8 cellular contexts compared by ENCODE assay signal in the genomic region with DNA sequence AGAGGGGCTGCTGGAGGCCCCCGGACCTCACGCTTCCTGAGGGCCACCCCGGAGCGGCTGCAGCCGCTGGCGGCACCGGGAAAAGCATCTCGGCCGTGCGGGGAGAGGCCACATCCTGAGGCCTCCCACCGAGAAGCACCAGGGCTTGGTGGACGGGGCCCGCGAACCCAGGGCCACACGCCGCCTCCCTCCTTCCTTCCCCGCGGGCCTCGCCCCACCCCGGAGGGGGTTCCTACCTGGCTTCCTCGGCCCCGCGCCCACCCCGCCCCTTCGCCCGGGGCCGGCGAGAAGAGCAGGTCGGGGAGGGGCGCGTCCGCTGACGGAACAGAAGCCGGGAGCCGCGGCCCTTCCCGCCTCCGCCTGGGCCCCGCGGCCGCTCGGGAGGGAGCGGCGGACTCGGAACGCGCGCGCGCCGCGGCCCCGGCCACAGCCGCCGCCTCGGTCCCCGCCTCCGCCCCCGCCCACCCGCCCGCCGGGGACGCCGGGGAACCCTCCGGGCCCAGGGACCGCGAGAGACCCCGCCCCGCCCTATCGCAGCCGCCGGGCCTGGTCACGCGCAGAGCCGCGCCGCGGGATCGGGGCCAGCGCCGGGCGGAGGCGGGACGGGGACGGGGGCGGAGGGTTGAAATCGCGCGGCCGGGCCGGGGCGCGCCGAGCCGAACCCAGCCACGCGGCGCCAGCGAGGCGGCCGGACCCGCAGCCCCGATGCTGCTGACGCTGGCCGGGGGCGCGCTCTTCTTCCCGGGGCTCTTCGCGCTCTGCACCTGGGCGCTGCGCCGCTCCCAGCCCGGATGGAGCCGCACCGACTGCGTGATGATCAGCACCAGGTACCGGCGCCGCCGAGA. TPM values are rescaled to one million over a fixed set of nuclear protein-coding genes. Genes with fewer than 3 reads are reported as not detected.
A peak's percentile ranks its signal among the peaks of the same experiment; 100 is the strongest.
DNase-seq lines count a peak whose midpoint lies in the region; ATAC-seq, FAIRE-seq and TF ChIP-seq lines count a peak whose summit lies in the region.

A gene (plus strand): TSS at position 654 of the 845 bp plus-strand sequence. CDS start 52 bp downstream, at position 706.

- peak; percentile 48 to 66 for ATAC-seq in CD4-positive, CD25-positive, alpha-beta regulatory T cell (ENCODE audit: low read depth in 2 of 2)
- ATAC-seq in GM19397 (IDR thresholded peaks at IDR 0.05; ENCODE audit: unreplicated experiment) = peak; percentile 54

- peaks cover 30% of the 10 kb centered on the region for H3K27me3 Mint-ChIP-seq in CD4-positive, CD25-positive, alpha-beta regulatory T cell

- H3K4me1 ChIP-seq in CD4-positive, CD25-positive, alpha-beta regulatory T cell (ENCODE audit: control insufficient read depth, insufficient read depth, low read length, poor library complexity, severe bottlenecking) = peaks cover 13% of the 10 kb centered on the region
- H3K4me1 ChIP-seq in keratinocyte (ENCODE audit: control insufficient read depth, extremely low read depth, insufficient read depth, low read length) = peaks cover 56% of the 10 kb centered on the region
- peaks cover 12% of the 10 kb centered on the region for H3K4me1 ChIP-seq in smooth muscle cell (ENCODE audit: low read depth)

- no peaks in the 10 kb centered on the region for H3K9me1 ChIP-seq in keratinocyte (ENCODE audit: control insufficient read depth, extremely low read depth, insufficient read depth, low read length)

- H3K9ac ChIP-seq in keratinocyte (ENCODE audit: control insufficient read depth, extremely low read depth, insufficient read depth, low read length) (peak within 1 kb of the TSS; percentile 86), smooth muscle cell (ENCODE audit: low read depth) (peak within 1 kb of the TSS; percentile 36)

- H3K9me3 ChIP-seq in CD4-positive, CD25-positive, alpha-beta regulatory T cell (ENCODE audit: control insufficient read depth in 2 of 2, low read length in 2 of 2) = no peaks in the 10 kb centered on the region
- H3K9me3 ChIP-seq in WERI-Rb-1 (ENCODE audit: severe bottlenecking) (no peaks in the 10 kb centered on the region), keratinocyte (ENCODE audit: control insufficient read depth, low read depth, low read length) (no peaks in the 10 kb centered on the region), smooth muscle cell (replicated peaks; ENCODE audit: low read depth) (no peaks in the 10 kb centered on the region)

- H3K79me2 ChIP-seq in keratinocyte (ENCODE audit: control insufficient read depth, insufficient read depth, low read length) (peaks cover 30% of the 10 kb centered on the region), smooth muscle cell (ENCODE audit: low read depth) (peaks cover 29% of the 10 kb centered on the region)

- H3K27ac ChIP-seq in CD4-positive, CD25-positive, alpha-beta regulatory T cell (ENCODE audit: insufficient read depth, low read length, poor library complexity, severe bottlenecking) = no peak within 1 kb of the TSS
- H3K27ac ChIP-seq in WERI-Rb-1 (peak within 1 kb of the TSS; percentile 90), keratinocyte (ENCODE audit: control insufficient read depth, insufficient read depth, low read length) (peak within 1 kb of the TSS; percentile 100), smooth muscle cell (ENCODE audit: low read depth) (peak within 1 kb of the TSS; percentile 34)

- peak within 1 kb of the TSS; percentile 81 to 89 (median 85) for H3K4me3 Mint-ChIP-seq in CD4-positive, CD25-positive, alpha-beta regulatory T cell

- H4K20me1 ChIP-seq in keratinocyte (ENCODE audit: control insufficient read depth, extremely low read depth, insufficient read depth, low read length) (no peaks in the 10 kb centered on the region), smooth muscle cell (ENCODE audit: low read depth) (peaks cover 19% of the 10 kb centered on the region)

- no peaks in the 10 kb centered on the region for H3K36me3 ChIP-seq in CD4-positive, CD25-positive, alpha-beta regulatory T cell (ENCODE audit: control insufficient read depth, insufficient read depth, low read length)
- H3K36me3 ChIP-seq in WERI-Rb-1 (peaks cover 39% of the 10 kb centered on the region), keratinocyte (ENCODE audit: control insufficient read depth in 2 of 2, extremely low read depth in 1 of 2, insufficient read depth in 2 of 2, low read length in 2 of 2) (peaks cover 0 to 5% of the 10 kb centered on the region in 2 experiments), smooth muscle cell (ENCODE audit: low read depth) (no peaks in the 10 kb centered on the region)

- H3K27me3 ChIP-seq in CD4-positive, CD25-positive, alpha-beta regulatory T cell (ENCODE audit: control insufficient read depth, insufficient read depth, low read length) = peaks cover 11% of the 10 kb centered on the region
- H3K27me3 ChIP-seq in WERI-Rb-1 (ENCODE audit: insufficient read depth, low read depth, severe bottlenecking) (no peaks in the 10 kb centered on the region), keratinocyte (ENCODE audit: control insufficient read depth, extremely low read depth, insufficient read depth, low read length) (no peaks in the 10 kb centered on the region), smooth muscle cell (ENCODE audit: low read depth) (no peaks in the 10 kb centered on the region)

- no peak within 1 kb of the TSS for H3K4me3 ChIP-seq in CD4-positive, CD25-positive, alpha-beta regulatory T cell (ENCODE audit: low read depth, low read length)
- peak within 1 kb of the TSS; percentile 64 for H3K4me3 ChIP-seq in Jurkat, Clone E6-1 (ENCODE audit: low read length)
- H3K4me3 ChIP-seq in WERI-Rb-1 (ENCODE audit: low read depth, low read length) (peak within 1 kb of the TSS; percentile 81), keratinocyte (ENCODE audit: control insufficient read depth in 2 of 3, extremely low read depth in 1 of 3, insufficient read depth in 2 of 3, low read depth in 1 of 3, low read length in 3 of 3) (peak within 1 kb of the TSS; percentile 71 to 80 (median 74)), smooth muscle cell (peak within 1 kb of the TSS; percentile 93)

- no peak for FAIRE-seq in keratinocyte (lab: Jason Lieb, UNC)

- H3K4me2 ChIP-seq in keratinocyte (ENCODE audit: control insufficient read depth, extremely low read depth, insufficient read depth, low read depth, low read length) (peak within 1 kb of the TSS; percentile 94), smooth muscle cell (peak within 1 kb of the TSS; percentile 91)

- peaks cover 0 to 11% (median 3%) of the 10 kb centered on the region in 4 donors for H3K4me1 Mint-ChIP-seq in CD4-positive, CD25-positive, alpha-beta regulatory T cell

- DNase-seq in CD4-positive, CD25-positive, alpha-beta regulatory T cell = peak; percentile 20 to 32 (median 21)
- no peak for DNase-seq in Jurkat, Clone E6-1 (ENCODE audit: low read depth, low spot score)
- DNase-seq in WERI-Rb-1 (peak; percentile 73), cerebellum (ENCODE audit: low spot score) (peak; percentile 83), keratinocyte (ENCODE audit: low read depth, low spot score) (no peak), smooth muscle cell (lab: John Stamatoyannopoulos, UW; ENCODE audit: unreplicated experiment) (peak; percentile 38), SKM-1 (lab: John Stamatoyannopoulos, UW; ENCODE audit: unreplicated experiment) (no peak)

- peak within 1 kb of the TSS; percentile 25 for H2AFZ ChIP-seq in keratinocyte (ENCODE audit: control insufficient read depth, low read length)
- peak within 1 kb of the TSS; percentile 75 for H2AFZ ChIP-seq in smooth muscle cell (ENCODE audit: low read depth)

- H3K9me3 Mint-ChIP-seq in CD4-positive, CD25-positive, alpha-beta regulatory T cell = no peaks in the 10 kb centered on the region

- H3K36me3 Mint-ChIP-seq in CD4-positive, CD25-positive, alpha-beta regulatory T cell = no peaks in the 10 kb centered on the region

- no peak for TF ChIP-seq CTCF in WERI-Rb-1 (IDR thresholded peaks at IDR 0.05; ENCODE audit: low read depth, low read length)
- TF ChIP-seq CTCF in keratinocyte (optimal IDR thresholded peaks at IDR 0.05 in 1 of 3, IDR thresholded peaks at IDR 0.05 in 1 of 3, conservative IDR thresholded peaks at IDR 0.05 in 1 of 3; ENCODE audit: extremely low read depth in 1 of 3, insufficient read depth in 2 of 3, low read length in 3 of 3) = no peak
- TF ChIP-seq CTCF in smooth muscle cell (IDR thresholded peaks at IDR 0.05; ENCODE audit: borderline replicate concordance, insufficient read depth, poor library complexity, severe bottlenecking) = no peak

- H3F3A ChIP-seq in smooth muscle cell (ENCODE audit: low read depth) = peaks cover 5% of the 10 kb centered on the region

- 0% methylated on average over 24 of the region's 121 CpGs for whole genome bisulfite sequencing in smooth muscle cell (ENCODE audit: low lambda C conversion rate)

- dilution Hi-C loops in keratinocyte (cut with MboI; ENCODE audit: extremely low pct_ligation_motif_present, low sequenced_read_pairs) = no loop called here

- H3K27ac Mint-ChIP-seq in CD4-positive, CD25-positive, alpha-beta regulatory T cell = no peak within 1 kb of the TSS

RNA-seq across cellular contexts. Expression of the gene that starts here (rescaled TPM):
- 0.67 TPM for total RNA-seq in CD4-positive, CD25-positive, alpha-beta regulatory T cell
- polyA plus RNA-seq in CD4-positive, CD25-positive, alpha-beta regulatory T cell = under 1 TPM; 0.17 to 0.51 (median 0.35) TPM
- polyA plus RNA-seq in Jurkat, Clone E6-1 (2012; ENCODE audit: insufficient read depth, insufficient read length) = 16.2 TPM
- total RNA-seq in cerebellum (16.2 TPM), smooth muscle cell (20.1 and 23.0 TPM in 2 replicates)
- polyA plus RNA-seq in keratinocyte (34.1 to 44.3 TPM (median 41.1 TPM) in 3 replicates), smooth muscle cell (21.9 and 25.9 TPM in 2 replicates)
- 10.9 TPM for polyA plus RNA-seq in keratinocyte (2011; ENCODE audit: low read depth)
- 34.1 and 36.9 TPM in 2 replicates for polyA plus RNA-seq in keratinocyte (2011; cell fraction: cytosol; rRNA removed)
- polyA plus RNA-seq in keratinocyte (2011; cell fraction: nucleus; rRNA removed) = 39.3 and 44.7 TPM in 2 replicates
- 25.2 and 45.1 TPM in 2 replicates for polyA plus RNA-seq in keratinocyte (2012; ENCODE audit: low replicate concordance)
- 47.0 to 93.3 TPM (median 50.5 TPM) in 3 replicates for polyA minus RNA-seq in keratinocyte
- 43.4 TPM for polyA minus RNA-seq in keratinocyte (2011; cell fraction: cytosol; rRNA and poly(A)+ RNA removed)
- 20.7 and 34.0 TPM in 2 replicates for polyA minus RNA-seq in keratinocyte (2011; cell fraction: nucleus; rRNA and poly(A)+ RNA removed)

Comparison
In these comparisons a context has a peak if more than half of its experiments do, and no peak if none do; other contexts are left out.
1. RNA of the gene that starts here (total RNA-seq): 20.1 to 23.0 TPM in smooth muscle cell and 16.2 TPM in cerebellum (single experiment); 0.67 TPM in CD4-positive, CD25-positive, alpha-beta regulatory T cell (single experiment); every median in the first group is over 10 times any median in the second.
2. RNA of the gene that starts here (polyA plus RNA-seq): 10.9 to 45.1 TPM in keratinocyte and 21.9 to 25.9 TPM in smooth muscle cell; 0.17 to 0.51 TPM in CD4-positive, CD25-positive, alpha-beta regulatory T cell; every median in the first group is over 4 times any median in the second.
3. Peak in DNase-seq and ATAC-seq in CD4-positive, CD25-positive, alpha-beta regulatory T cell; RNA of the gene not detected or under 1 TPM.
4. DNase-seq: peak in WERI-Rb-1 (single experiment), cerebellum (single experiment) and smooth muscle cell (single experiment); none in Jurkat, Clone E6-1 (single experiment), keratinocyte (single experiment) and SKM-1 (single experiment).